ENCODE assay signal across 1 cellular context in the genomic region with DNA sequence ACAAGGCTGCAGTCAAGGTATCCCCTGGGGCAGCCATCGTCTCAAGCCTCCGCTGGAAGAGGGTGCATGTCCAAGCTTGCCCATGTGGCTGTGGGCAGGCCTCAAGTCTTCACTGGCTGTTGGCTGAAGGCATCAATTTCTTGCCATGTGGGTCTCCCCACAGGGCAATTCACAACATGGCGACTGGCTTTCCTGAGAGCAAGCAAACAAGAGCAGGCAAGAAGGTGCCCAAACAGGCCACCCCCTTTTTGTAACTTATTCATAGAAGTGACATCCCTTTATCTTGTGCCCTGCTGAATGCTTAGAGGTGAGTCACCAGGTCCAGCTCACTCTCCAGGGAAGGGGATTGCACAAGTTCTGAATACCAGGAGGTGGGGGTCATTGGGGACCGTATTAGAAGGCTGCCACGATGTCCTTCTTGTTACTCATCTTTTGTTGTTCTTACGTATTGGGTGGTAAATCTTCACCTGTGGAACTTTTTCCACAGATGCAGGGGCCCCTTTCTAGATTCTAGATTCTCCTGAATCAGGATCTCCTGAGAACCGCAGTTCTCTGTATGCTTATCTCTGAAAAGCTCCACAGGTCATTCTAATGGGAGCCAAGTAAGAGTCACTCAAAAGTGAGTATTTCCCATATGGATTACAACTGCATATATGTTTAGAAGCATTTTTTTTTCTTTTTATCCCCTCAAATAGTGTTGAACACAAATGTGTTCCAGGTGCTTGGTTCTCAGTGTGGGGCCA.
TF ChIP-seq lines count a peak whose summit lies in the region.

No MANE protein-coding gene starts in this region.

TF ChIP-seq in GM23338, 12 proteins besides CTCF, POLR2A, EP300 and RAD21 (continued from another document):
- TF ChIP-seq, protein P1, sequence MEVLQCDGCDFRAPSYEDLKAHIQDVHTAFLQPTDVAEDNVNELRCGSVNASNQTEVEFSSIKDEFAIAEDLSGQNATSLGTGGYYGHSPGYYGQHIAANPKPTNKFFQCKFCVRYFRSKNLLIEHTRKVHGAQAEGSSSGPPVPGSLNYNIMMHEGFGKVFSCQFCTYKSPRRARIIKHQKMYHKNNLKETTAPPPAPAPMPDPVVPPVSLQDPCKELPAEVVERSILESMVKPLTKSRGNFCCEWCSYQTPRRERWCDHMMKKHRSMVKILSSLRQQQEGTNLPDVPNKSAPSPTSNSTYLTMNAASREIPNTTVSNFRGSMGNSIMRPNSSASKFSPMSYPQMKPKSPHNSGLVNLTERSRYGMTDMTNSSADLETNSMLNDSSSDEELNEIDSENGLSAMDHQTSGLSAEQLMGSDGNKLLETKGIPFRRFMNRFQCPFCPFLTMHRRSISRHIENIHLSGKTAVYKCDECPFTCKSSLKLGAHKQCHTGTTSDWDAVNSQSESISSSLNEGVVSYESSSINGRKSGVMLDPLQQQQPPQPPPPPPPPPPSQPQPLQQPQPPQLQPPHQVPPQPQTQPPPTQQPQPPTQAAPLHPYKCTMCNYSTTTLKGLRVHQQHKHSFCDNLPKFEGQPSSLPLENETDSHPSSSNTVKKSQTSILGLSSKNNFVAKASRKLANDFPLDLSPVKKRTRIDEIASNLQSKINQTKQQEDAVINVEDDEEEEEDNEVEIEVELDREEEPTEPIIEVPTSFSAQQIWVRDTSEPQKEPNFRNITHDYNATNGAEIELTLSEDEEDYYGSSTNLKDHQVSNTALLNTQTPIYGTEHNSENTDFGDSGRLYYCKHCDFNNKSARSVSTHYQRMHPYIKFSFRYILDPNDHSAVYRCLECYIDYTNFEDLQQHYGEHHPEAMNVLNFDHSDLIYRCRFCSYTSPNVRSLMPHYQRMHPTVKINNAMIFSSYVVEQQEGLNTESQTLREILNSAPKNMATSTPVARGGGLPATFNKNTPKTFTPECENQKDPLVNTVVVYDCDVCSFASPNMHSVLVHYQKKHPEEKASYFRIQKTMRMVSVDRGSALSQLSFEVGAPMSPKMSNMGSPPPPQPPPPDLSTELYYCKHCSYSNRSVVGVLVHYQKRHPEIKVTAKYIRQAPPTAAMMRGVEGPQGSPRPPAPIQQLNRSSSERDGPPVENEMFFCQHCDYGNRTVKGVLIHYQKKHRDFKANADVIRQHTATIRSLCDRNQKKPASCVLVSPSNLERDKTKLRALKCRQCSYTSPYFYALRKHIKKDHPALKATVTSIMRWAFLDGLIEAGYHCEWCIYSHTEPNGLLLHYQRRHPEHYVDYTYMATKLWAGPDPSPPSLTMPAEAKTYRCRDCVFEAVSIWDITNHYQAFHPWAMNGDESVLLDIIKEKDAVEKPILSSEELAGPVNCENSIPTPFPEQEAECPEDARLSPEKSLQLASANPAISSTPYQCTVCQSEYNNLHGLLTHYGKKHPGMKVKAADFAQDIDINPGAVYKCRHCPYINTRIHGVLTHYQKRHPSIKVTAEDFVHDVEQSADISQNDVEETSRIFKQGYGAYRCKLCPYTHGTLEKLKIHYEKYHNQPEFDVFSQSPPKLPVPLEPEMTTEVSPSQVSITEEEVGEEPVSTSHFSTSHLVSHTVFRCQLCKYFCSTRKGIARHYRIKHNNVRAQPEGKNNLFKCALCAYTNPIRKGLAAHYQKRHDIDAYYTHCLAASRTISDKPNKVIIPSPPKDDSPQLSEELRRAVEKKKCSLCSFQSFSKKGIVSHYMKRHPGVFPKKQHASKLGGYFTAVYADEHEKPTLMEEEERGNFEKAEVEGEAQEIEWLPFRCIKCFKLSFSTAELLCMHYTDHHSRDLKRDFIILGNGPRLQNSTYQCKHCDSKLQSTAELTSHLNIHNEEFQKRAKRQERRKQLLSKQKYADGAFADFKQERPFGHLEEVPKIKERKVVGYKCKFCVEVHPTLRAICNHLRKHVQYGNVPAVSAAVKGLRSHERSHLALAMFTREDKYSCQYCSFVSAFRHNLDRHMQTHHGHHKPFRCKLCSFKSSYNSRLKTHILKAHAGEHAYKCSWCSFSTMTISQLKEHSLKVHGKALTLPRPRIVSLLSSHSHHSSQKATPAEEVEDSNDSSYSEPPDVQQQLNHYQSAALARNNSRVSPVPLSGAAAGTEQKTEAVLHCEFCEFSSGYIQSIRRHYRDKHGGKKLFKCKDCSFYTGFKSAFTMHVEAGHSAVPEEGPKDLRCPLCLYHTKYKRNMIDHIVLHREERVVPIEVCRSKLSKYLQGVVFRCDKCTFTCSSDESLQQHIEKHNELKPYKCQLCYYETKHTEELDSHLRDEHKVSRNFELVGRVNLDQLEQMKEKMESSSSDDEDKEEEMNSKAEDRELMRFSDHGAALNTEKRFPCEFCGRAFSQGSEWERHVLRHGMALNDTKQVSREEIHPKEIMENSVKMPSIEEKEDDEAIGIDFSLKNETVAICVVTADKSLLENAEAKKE (CRISPR knock-in tag; IDR thresholded peaks at IDR 0.05), result no peak
- TF ChIP-seq REST (IDR thresholded peaks at IDR 0.05; ENCODE audit: unreplicated experiment) (no peak), ZNF331 (CRISPR knock-in tag; IDR thresholded peaks at IDR 0.05; ENCODE audit: low read depth) (no peak), EZH2phosphoT487 (IDR thresholded peaks at IDR 0.05; ENCODE audit: unreplicated experiment) (no peak), ZNF114 (CRISPR knock-in tag; IDR thresholded peaks at IDR 0.05) (no peak), ETS1 (IDR thresholded peaks at IDR 0.05) (no peak)
